In genomic region chr7:93442478-93443224, GRCh38 we compare ENCODE assay signal across 8 cellular contexts.
A peak's percentile ranks its signal among the peaks of the same experiment; 100 is the strongest.
DNase-seq lines count a peak whose midpoint lies in the region; ATAC-seq, FAIRE-seq and TF ChIP-seq lines count a peak whose summit lies in the region.

No MANE protein-coding gene starts in this region.

- TF ChIP-seq CTCF in Caco-2 (IDR thresholded peaks at IDR 0.05; ENCODE audit: insufficient read depth in 1 of 2, low read depth in 1 of 2, low read length in 1 of 2, severe bottlenecking in 1 of 2, unreplicated experiment in 1 of 2), result peak; percentile 74 to 87
- peak; percentile 57; the same call in 1 of the 2 replicates for TF ChIP-seq CTCF in RWPE1 (conservative IDR thresholded peaks at IDR 0.05; ENCODE audit: low read depth)
- peak; percentile 57 to 79 (median 75) for TF ChIP-seq CTCF in GM12878 (IDR thresholded peaks at IDR 0.05 in 2 of 3, conservative IDR thresholded peaks at IDR 0.05 in 1 of 3; ENCODE audit: control insufficient read depth in 2 of 3, extremely low read depth in 1 of 3, insufficient read depth in 1 of 3, low read depth in 3 of 3, low read length in 3 of 3)

- no peak for FAIRE-seq in GM12878 (lab: Jason Lieb, UNC)

- no peak overlapping the region for H2AK5ac ChIP-seq in mesendoderm (ENCODE audit: low read length)

- H3K27me3 Mint-ChIP-seq in Caco-2 (ENCODE audit: insufficient read depth, unreplicated experiment), result peaks cover 21% of the 10 kb centered on the region

- no peak overlapping the region for H3K18ac ChIP-seq in mesendoderm (ENCODE audit: low read length)

- no peak for TF ChIP-seq EP300 in GM12878 (IDR thresholded peaks at IDR 0.05; ENCODE audit: borderline replicate concordance in 1 of 2, control insufficient read depth in 1 of 2, low read depth in 2 of 2, low read length in 2 of 2)

- no peak overlapping the region for H2BK120ac ChIP-seq in mesendoderm (ENCODE audit: low read depth, low read length)

- BruUV-seq in Caco-2 (replicated peaks; lab: Mats Ljungman, UMichigan) (no TSS peak), GM12878 (replicated peaks; lab: Mats Ljungman, UMichigan) (no TSS peak)

- H3K9me3 Mint-ChIP-seq in Caco-2 (ENCODE audit: unreplicated experiment), result no peaks in the 10 kb centered on the region

- no peaks in the 10 kb centered on the region for H3K79me2 ChIP-seq in GM12878 (ENCODE audit: control insufficient read depth, insufficient read depth, low read length)
- H3K79me2 ChIP-seq in mesendoderm (ENCODE audit: control insufficient read depth, insufficient read depth, low read length), result no peaks in the 10 kb centered on the region

- H3K27ac Mint-ChIP-seq in Caco-2 (ENCODE audit: unreplicated experiment), result no peak overlapping the region

- H3K9ac ChIP-seq in GM12878 (ENCODE audit: control insufficient read depth, insufficient read depth, low read length) (no peak overlapping the region), mesendoderm (ENCODE audit: low read length) (no peak overlapping the region)

- H3K27ac ChIP-seq in RWPE1 (no peak overlapping the region), GM12878 (ENCODE audit: control insufficient read depth, insufficient read depth) (no peak overlapping the region), mesendoderm (ENCODE audit: low read depth, low read length) (no peak overlapping the region)

- H3K4me3 ChIP-seq in Caco-2 (ENCODE audit: low read depth, low read length) (no peak overlapping the region), GM12878 (no peak overlapping the region), mesendoderm (ENCODE audit: low read length) (no peak overlapping the region)

- no peaks in the 10 kb centered on the region for H3K9me3 ChIP-seq in Caco-2
- H3K9me3 ChIP-seq in GM12878 (replicated peaks; ENCODE audit: control insufficient read depth, insufficient read depth, low read length), result no peaks in the 10 kb centered on the region

- no peak for TF ChIP-seq POLR2A in GM12878 (IDR thresholded peaks at IDR 0.05; ENCODE audit: low read depth, low read length)

- in situ Hi-C loops in GM12878 (cut with MboI), result no loop called here

- H3K4ac ChIP-seq in mesendoderm (ENCODE audit: low read depth, low read length), result no peak overlapping the region

- H3K4me2 ChIP-seq in GM12878 (ENCODE audit: control insufficient read depth, insufficient read depth) (no peak overlapping the region), mesendoderm (ENCODE audit: low read length) (no peak overlapping the region)

- intact Hi-C loops in Caco-2 (cut with micrococcal nuclease; ENCODE audit: unreplicated experiment) (loop anchor here (1.0 to 5.0 kb wide), 2 partner anchors 109 to 195 kb away; no protein-coding TSS in a partner anchor), GM12878 (cut with micrococcal nuclease; ENCODE audit: unreplicated experiment) (loop anchor here (2.0 to 10.0 kb wide), 2 partner anchors 348 to 952 kb away; partner anchors contain the start of gene COL1A2)

- H3K36me3 ChIP-seq in Caco-2 (ENCODE audit: control insufficient read depth, insufficient read depth, low read length) (no peaks in the 10 kb centered on the region), GM12878 (ENCODE audit: control insufficient read depth in 2 of 2, insufficient read depth in 2 of 2, low read length in 1 of 2) (no peaks in the 10 kb centered on the region), mesendoderm (ENCODE audit: control insufficient read depth, insufficient read depth, low read length) (no peaks in the 10 kb centered on the region)

- 34% methylated on average over 6 of the region's 6 CpGs for WGBS in GM12878 (ENCODE audit: insufficient coverage, insufficient replicate concordance, low lambda C conversion rate, missing lambda C conversion rate)
- no CpG with 5 or more reads among the region's 6 CpGs for WGBS in mesendoderm (ENCODE audit: extremely low coverage, insufficient coverage, low lambda C conversion rate)

- H3K4me3 Mint-ChIP-seq in Caco-2 (ENCODE audit: unreplicated experiment), result no peak overlapping the region

- no peaks in the 10 kb centered on the region for H3K4me1 Mint-ChIP-seq in Caco-2 (ENCODE audit: low read depth, unreplicated experiment)

- peak; percentile 85 for ATAC-seq in GM18868 (IDR thresholded peaks at IDR 0.05; ENCODE audit: unreplicated experiment)
- peak; percentile 82 for ATAC-seq in HG03159 (IDR thresholded peaks at IDR 0.05; ENCODE audit: unreplicated experiment)
- ATAC-seq in GM12878, result peak; percentile 86

- CTCF ChIA-PET in Caco-2 (lab: Charles Lee) (interaction anchor here (0.9 to 1.2 kb wide), 4 partner anchors 21 to 210 kb away, joined by 3 to 6 read pairs (median 3); partner anchors contain the start of gene VPS50), RWPE1 (lab: Yijun Ruan, JAX) (interaction anchor here (0.6 to 2.3 kb wide), 19 partner anchors 10 to 770 kb away, joined by 3 to 15 read pairs (median 3); no protein-coding TSS in a partner anchor), GM12878 (lab: Yijun Ruan, JAX) (interaction anchor here (0.9 to 2.6 kb wide), 15 partner anchors 9 to 953 kb away, joined by 3 to 9 read pairs (median 5); partner anchors contain the start of gene COL1A2)

- no peak overlapping the region for H3K23ac ChIP-seq in mesendoderm (ENCODE audit: low read length)

- H3K27me3 ChIP-seq in Caco-2 (replicated peaks; ENCODE audit: control insufficient read depth, insufficient read depth, low read length) (no peaks in the 10 kb centered on the region; the same call in 1 of the 2 replicates), GM12878 (replicated peaks in 1 of 2; ENCODE audit: control insufficient read depth in 2 of 2, insufficient read depth in 2 of 2, low read length in 1 of 2) (no peaks in the 10 kb centered on the region; a peak in 2 of 4 replicates), mesendoderm (ENCODE audit: insufficient read depth, low read length, poor library complexity) (no peaks in the 10 kb centered on the region)

- no peaks in the 10 kb centered on the region for H3K36me3 Mint-ChIP-seq in Caco-2 (ENCODE audit: insufficient read depth, unreplicated experiment)

- RAD21 ChIA-PET in GM12878 (lab: Charles Lee; ENCODE audit: unreplicated experiment), result interaction anchor here (1.3 kb wide), 1 partner anchor 953 kb away, joined by 6 read pairs; no protein-coding TSS in a partner anchor

- no peaks in the 10 kb centered on the region for H3K4me1 ChIP-seq in Caco-2
- H3K4me1 ChIP-seq in GM12878 (ENCODE audit: control insufficient read depth, insufficient read depth, low read length), result no peaks in the 10 kb centered on the region
- H3K4me1 ChIP-seq in mesendoderm (ENCODE audit: control insufficient read depth, low read depth, low read length), result no peaks in the 10 kb centered on the region

- H4K20me1 ChIP-seq in GM12878 (ENCODE audit: control insufficient read depth, insufficient read depth), result no peaks in the 10 kb centered on the region

- no peak overlapping the region for H2AFZ ChIP-seq in GM12878 (ENCODE audit: control insufficient read depth, low read depth, low read length)

- no peak overlapping the region for H2BK5ac ChIP-seq in mesendoderm (ENCODE audit: low read length)

- TF ChIP-seq RAD21 in GM12878 (IDR thresholded peaks at IDR 0.05; ENCODE audit: insufficient read depth, low read depth, low read length), result peak; percentile 56

- no peak overlapping the region for H3K56ac ChIP-seq in mesendoderm (ENCODE audit: low read length)

- H2BK15ac ChIP-seq in mesendoderm (replicated peaks; ENCODE audit: low read depth), result no peak overlapping the region

- POLR2A ChIA-PET in Caco-2 (lab: Charles Lee), result interaction anchor here (0.7 kb wide), 1 partner anchor 35 kb away, joined by 3 read pairs; no protein-coding TSS in a partner anchor
- POLR2A ChIA-PET in RWPE1 (lab: Yijun Ruan, JAX; ENCODE audit: low non-redundant PET), result no interaction called here
- POLR2A ChIA-PET in GM12878 (lab: Charles Lee), result no interaction called here

- DNase-seq in Caco-2 (peak; percentile 48 to 66), RWPE1 (ENCODE audit: low spot score) (peak; percentile 41), GM12878 (ENCODE audit: low read depth, low spot score) (no peak), mesendoderm (peak; percentile 71), superior temporal gyrus (ENCODE audit: extremely low spot score) (no peak), GOT3 (lab: John Stamatoyannopoulos, UW) (no peak)

- H4K8ac ChIP-seq in mesendoderm (ENCODE audit: low read depth, low read length), result no peak overlapping the region

- SMC1A ChIA-PET in GM12878 (lab: Charles Lee; ENCODE audit: uncharacterized antibody, unreplicated experiment), result interaction anchor here (0.9 to 1.3 kb wide), 3 partner anchors 107 to 780 kb away, joined by 3 to 6 read pairs (median 4); no protein-coding TSS in a partner anchor

- no peaks in the 10 kb centered on the region for H3K79me1 ChIP-seq in mesendoderm (ENCODE audit: low read length)

- H4K5ac ChIP-seq in mesendoderm (ENCODE audit: low read length), result no peak overlapping the region

TF ChIP-seq in GM12878, 131 proteins besides CTCF, POLR2A, EP300 and RAD21:
- no peak for TF ChIP-seq MXI1 (IDR thresholded peaks at IDR 0.05; ENCODE audit: low read depth, low read length)
- peak; percentile 59 for TF ChIP-seq SMC3 (IDR thresholded peaks at IDR 0.05; ENCODE audit: borderline replicate concordance, low read length)
- TF ChIP-seq YY1 (IDR thresholded peaks at IDR 0.05; ENCODE audit: low read depth, low read length), result 0 out of 2 replicates have a peak, but pooled peaks have one; percentile 34
- TF ChIP-seq, protein P1, sequence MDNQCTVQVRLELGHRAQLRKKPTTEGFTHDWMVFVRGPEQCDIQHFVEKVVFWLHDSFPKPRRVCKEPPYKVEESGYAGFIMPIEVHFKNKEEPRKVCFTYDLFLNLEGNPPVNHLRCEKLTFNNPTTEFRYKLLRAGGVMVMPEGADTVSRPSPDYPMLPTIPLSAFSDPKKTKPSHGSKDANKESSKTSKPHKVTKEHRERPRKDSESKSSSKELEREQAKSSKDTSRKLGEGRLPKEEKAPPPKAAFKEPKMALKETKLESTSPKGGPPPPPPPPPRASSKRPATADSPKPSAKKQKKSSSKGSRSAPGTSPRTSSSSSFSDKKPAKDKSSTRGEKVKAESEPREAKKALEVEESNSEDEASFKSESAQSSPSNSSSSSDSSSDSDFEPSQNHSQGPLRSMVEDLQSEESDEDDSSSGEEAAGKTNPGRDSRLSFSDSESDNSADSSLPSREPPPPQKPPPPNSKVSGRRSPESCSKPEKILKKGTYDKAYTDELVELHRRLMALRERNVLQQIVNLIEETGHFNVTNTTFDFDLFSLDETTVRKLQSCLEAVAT (IDR thresholded peaks at IDR 0.05), result no peak
- no peak for TF ChIP-seq BRCA1 (IDR thresholded peaks at IDR 0.05; ENCODE audit: low read depth, low read length)

Comparison
In these comparisons a context has a peak if more than half of its experiments do, and no peak if none do; other contexts are left out.
1. DNase-seq: peak in Caco-2 (2 of 2), RWPE1 (single experiment) and mesendoderm (single experiment); none in GM12878 (single experiment), superior temporal gyrus (single experiment) and GOT3 (single experiment).
2. Peak in every context shown above with its lines, with median percentiles within 50 percentile points of each other: CTCF ChIP-seq and ATAC-seq.